In genomic region chr7:149624419-149625338, GRCh38 we compare ENCODE assay signal across 8 cellular contexts.
DNase-seq lines count a peak whose midpoint lies in the region; TF ChIP-seq lines count a peak whose summit lies in the region.

No MANE protein-coding gene starts in this region.

- H3K79me2 ChIP-seq in MM.1S (ENCODE audit: low read length): peaks cover 43% of the 10 kb centered on the region

- H3K9ac ChIP-seq in MM.1S (ENCODE audit: low read length): peak overlapping the region; percentile 82
- peak overlapping the region; percentile 86 for H3K9ac ChIP-seq in neuronal stem cell (ENCODE audit: low read depth, low read length, poor library complexity)
- H3K9ac ChIP-seq in subcutaneous abdominal adipose tissue (ENCODE audit: low read length in 5 of 5): peak overlapping the region in 4 of 5 donors; percentile 75 to 95 (median 93)

- H3K4me2 ChIP-seq in MM.1S (ENCODE audit: low read depth, low read length) (peak overlapping the region; percentile 97), neuronal stem cell (ENCODE audit: insufficient read depth, low read length, poor library complexity, severe bottlenecking) (peak overlapping the region; percentile 86)

- H3K4ac ChIP-seq in neuronal stem cell (ENCODE audit: low read length): no peak overlapping the region

- peak overlapping the region; percentile 74 for H2AK5ac ChIP-seq in neuronal stem cell (ENCODE audit: low read depth, low read length)

- DNase-seq in GM03348 (ENCODE audit: low spot score) (peak; percentile 96), HCEC 1CT (peak; percentile 93), MM.1S (peak; percentile 98), SHP77 treated with DMSO at 0.1 percent for 48 hours (lab: John Stamatoyannopoulos, UW) (peak; percentile 57), foreskin melanocyte (peak; percentile 85), neuronal stem cell (ENCODE audit: low spot score) (peak; percentile 94)
- DNase-seq in activated gamma-delta T cell treated with anti-CD3 and anti-CD28 coated beads, Interleukin-2, amount 50 U/mL, for 16 hours (ENCODE audit: low read depth): peak; percentile 86

- no peak overlapping the region for H4K91ac ChIP-seq in neuronal stem cell (ENCODE audit: low read depth, low read length, poor library complexity)

- no peak overlapping the region for H2BK12ac ChIP-seq in neuronal stem cell (ENCODE audit: low read length)

- no peak overlapping the region for H3K14ac ChIP-seq in neuronal stem cell (ENCODE audit: low read length)

- H2BK15ac ChIP-seq in neuronal stem cell (ENCODE audit: low read length): no peak overlapping the region

- H4K20me1 ChIP-seq in MM.1S (ENCODE audit: insufficient read depth, low read length): no peaks in the 10 kb centered on the region

- H3F3A ChIP-seq in MM.1S (ENCODE audit: insufficient read depth, low read length): peaks cover 4% of the 10 kb centered on the region; the same call in 1 of the 2 replicates

- no peaks in the 10 kb centered on the region for H3K9me2 ChIP-seq in MM.1S (replicated peaks; ENCODE audit: insufficient read depth, low read length)

- H3K4me1 ChIP-seq in MM.1S (ENCODE audit: low read length) (peaks cover 20% of the 10 kb centered on the region), neuronal stem cell (ENCODE audit: control insufficient read depth in 2 of 2, insufficient read depth in 1 of 2, low read depth in 1 of 2, low read length in 2 of 2) (peaks cover 6 to 11% of the 10 kb centered on the region in 2 donors), subcutaneous abdominal adipose tissue (ENCODE audit: control insufficient read depth in 5 of 5, insufficient read depth in 5 of 5, low read length in 5 of 5) (peaks cover 2 to 43% (median 33%) of the 10 kb centered on the region in 5 donors)

- peak; percentile 94 for TF ChIP-seq CTCF in MM.1S (IDR thresholded peaks at IDR 0.05; ENCODE audit: low read length)

- H3K4me3 ChIP-seq in MM.1S (ENCODE audit: low read length): peak overlapping the region; percentile 81
- peak overlapping the region; percentile 91 to 96 for H3K4me3 ChIP-seq in neuronal stem cell (ENCODE audit: low read length in 2 of 2)
- peak overlapping the region in 4 of 5 donors; percentile 70 to 95 (median 84) for H3K4me3 ChIP-seq in subcutaneous abdominal adipose tissue (ENCODE audit: low read depth in 1 of 5, low read length in 5 of 5)

- H3K27ac ChIP-seq in MM.1S (ENCODE audit: low read length) (peak overlapping the region; percentile 52; the same call in 1 of the 2 replicates), neuronal stem cell (replicated peaks; ENCODE audit: low read length) (no peak overlapping the region), subcutaneous abdominal adipose tissue (ENCODE audit: low read depth, low read length) (peak overlapping the region; percentile 75)

- H2BK5ac ChIP-seq in neuronal stem cell (ENCODE audit: low read length): peak overlapping the region; percentile 39

- H2AFZ ChIP-seq in MM.1S (ENCODE audit: low read length) (peak overlapping the region; percentile 100), neuronal stem cell (ENCODE audit: low read length) (peak overlapping the region; percentile 98)

- H3K23ac ChIP-seq in neuronal stem cell (ENCODE audit: low read depth, low read length, poor library complexity): peak overlapping the region; percentile 99

- no CpG with 5 or more reads among the region's 97 CpGs for WGBS in neuronal stem cell (ENCODE audit: extremely low coverage in 2 of 2, insufficient read length in 2 of 2, insufficient replicate concordance in 1 of 2), 2 donors

- H3K18ac ChIP-seq in neuronal stem cell (ENCODE audit: low read length): peak overlapping the region; percentile 97

- peaks cover 7% of the 10 kb centered on the region for H3K79me1 ChIP-seq in neuronal stem cell (ENCODE audit: low read depth, low read length)

- peaks cover 20% of the 10 kb centered on the region for H3K27me3 ChIP-seq in MM.1S (replicated peaks; ENCODE audit: insufficient read depth, low read length)
- peaks cover 0 to 8% (median 0%) of the 10 kb centered on the region in 3 experiments for H3K27me3 ChIP-seq in neuronal stem cell (ENCODE audit: control insufficient read depth in 3 of 3, insufficient read depth in 3 of 3, low read depth in 1 of 3, low read length in 3 of 3)
- no peaks in the 10 kb centered on the region for H3K27me3 ChIP-seq in subcutaneous abdominal adipose tissue (ENCODE audit: control insufficient read depth in 5 of 5, insufficient read depth in 4 of 5, low read length in 5 of 5)

- H2BK120ac ChIP-seq in neuronal stem cell (ENCODE audit: low read depth, low read length): no peak overlapping the region

- peak overlapping the region; percentile 65 for H4K8ac ChIP-seq in neuronal stem cell (ENCODE audit: low read depth, low read length)

- H3K9me3 ChIP-seq in MM.1S (replicated peaks; ENCODE audit: insufficient read depth, low read length) (no peaks in the 10 kb centered on the region), neuronal stem cell (replicated peaks in 1 of 2; ENCODE audit: control insufficient read depth in 2 of 2, insufficient read depth in 1 of 2, low read depth in 1 of 2, low read length in 2 of 2) (no peaks in the 10 kb centered on the region), subcutaneous abdominal adipose tissue (ENCODE audit: control insufficient read depth in 5 of 5, low read length in 5 of 5) (no peaks in the 10 kb centered on the region)

- H3K36me3 ChIP-seq in MM.1S (replicated peaks; ENCODE audit: insufficient read depth, low read length) (peaks cover 8% of the 10 kb centered on the region; the same call in 1 of the 2 replicates), neuronal stem cell (replicated peaks in 1 of 2; ENCODE audit: control insufficient read depth in 2 of 2, insufficient read depth in 2 of 2, low read length in 2 of 2) (peaks cover 15 to 31% of the 10 kb centered on the region in 2 donors), subcutaneous abdominal adipose tissue (ENCODE audit: control insufficient read depth in 5 of 5, insufficient read depth in 5 of 5, low read length in 5 of 5) (peaks cover 0 to 20% (median 14%) of the 10 kb centered on the region in 5 donors)
